19 cellular contexts compared by ENCODE assay signal in genomic region chr15:94259863-94260262, GRCh38. TPM values are rescaled to one million over a fixed set of nuclear protein-coding genes. Genes with fewer than 3 reads are reported as not detected.
DNase-seq lines count a peak whose midpoint lies in the region; ATAC-seq and TF ChIP-seq lines count a peak whose summit lies in the region.
"Had no signal": no experiment of that assay in that cellular context is flagged by ENCODE, and none has a peak within 500 bp of the region (broad histone marks: within the 10 kb centered on the region; RNA-seq: fewer than 3 reads in every experiment).

No MANE protein-coding gene starts in this region.

- H3K4me1 ChIP-seq in RWPE2 (ENCODE audit: insufficient read depth, poor library complexity, severe bottlenecking), result peaks cover 21% of the 10 kb centered on the region
- H3K4me1 ChIP-seq in spleen, result peaks cover 14 to 99% (median 50%) of the 10 kb centered on the region in 6 donors
- H3K4me1 ChIP-seq: testis had no signal

- H3K4me3 ChIP-seq in RWPE2 (ENCODE audit: severe bottlenecking), result no peak overlapping the region
- no peak overlapping the region for H3K4me3 ChIP-seq in spleen
- H3K4me3 ChIP-seq: testis had no signal

- H3K36me3 Mint-ChIP-seq in activated CD4-positive, alpha-beta T cell treated with anti-CD3 and anti-CD28 coated beads, Interleukin-2, amount 10 ng/mL, durations not matched to agents 24 days and 14 days (ENCODE audit: low read depth), result peaks cover 34% of the 10 kb centered on the region
- peaks cover 11% of the 10 kb centered on the region for H3K36me3 Mint-ChIP-seq in activated T-cell treated with anti-CD3 and anti-CD28 coated beads, Interleukin-2, amount 50 U/mL, for 24 hours (ENCODE audit: low read depth)
- no peaks in the 10 kb centered on the region for H3K36me3 Mint-ChIP-seq in activated naive CD4-positive, alpha-beta T cell treated with anti-CD3 and anti-CD28 coated beads, Interleukin-2, amount 50 U/mL, for 72 hours
- H3K36me3 Mint-ChIP-seq: T-cell had no signal

- H3K36me3 ChIP-seq in RWPE2 (ENCODE audit: low read depth) (no peaks in the 10 kb centered on the region), spleen (no peaks in the 10 kb centered on the region)

- ATAC-seq in HG03432 (IDR thresholded peaks at IDR 0.05; ENCODE audit: unreplicated experiment) (peak; percentile 20), RWPE2 (ENCODE audit: low read depth) (no peak; the same call in 2 of the 3 replicates)
- ATAC-seq in activated naive CD4-positive, alpha-beta T cell treated with anti-CD3 and anti-CD28 coated beads, Interleukin-2, amount 50 U/mL, for 72 hours, result no peak
- ATAC-seq: Panc1, T-cell had no signal

- peaks cover 3% of the 10 kb centered on the region for H3K9me3 Mint-ChIP-seq in activated CD4-positive, alpha-beta T cell treated with anti-CD3 and anti-CD28 coated beads, Interleukin-2, amount 10 ng/mL, durations not matched to agents 24 days and 14 days
- no peaks in the 10 kb centered on the region for H3K9me3 Mint-ChIP-seq in activated T-cell treated with anti-CD3 and anti-CD28 coated beads, Interleukin-2, amount 50 U/mL, for 24 hours
- no peaks in the 10 kb centered on the region for H3K9me3 Mint-ChIP-seq in activated naive CD4-positive, alpha-beta T cell treated with anti-CD3 and anti-CD28 coated beads, Interleukin-2, amount 50 U/mL, for 72 hours
- H3K9me3 Mint-ChIP-seq: activated naive CD8-positive, alpha-beta T cell treated with anti-CD3 and anti-CD28 coated beads, Interleukin-2, amount 10 ng/mL, durations not matched to agents 7 days and 5 days; CD4-positive, alpha-beta memory T cell; nephron; T-cell had no signal

- TF ChIP-seq CTCF in RWPE2 (IDR thresholded peaks at IDR 0.05; ENCODE audit: poor library complexity, severe bottlenecking), result no peak
- no peak for TF ChIP-seq CTCF in spleen (IDR thresholded peaks at IDR 0.05 in 8 of 11, conservative IDR thresholded peaks at IDR 0.05 in 3 of 11)

- no peak overlapping the region for H3K4me3 Mint-ChIP-seq in activated CD4-positive, alpha-beta T cell treated with anti-CD3 and anti-CD28 coated beads, Interleukin-2, amount 10 ng/mL, durations not matched to agents 24 days and 14 days
- no peak overlapping the region for H3K4me3 Mint-ChIP-seq in activated T-cell treated with anti-CD3 and anti-CD28 coated beads, Interleukin-2, amount 50 U/mL, for 24 hours
- H3K4me3 Mint-ChIP-seq: activated naive CD8-positive, alpha-beta T cell treated with anti-CD3 and anti-CD28 coated beads, Interleukin-2, amount 10 ng/mL, durations not matched to agents 7 days and 5 days; CD4-positive, alpha-beta memory T cell; nephron; T-cell had no signal

- 58 to 84% (median 70%) methylated on average over 3 of the region's 3 CpGs for WGBS in spleen, 5 donors

- H3K27ac ChIP-seq in RWPE2 (ENCODE audit: poor library complexity, severe bottlenecking), result peak overlapping the region; percentile 35
- H3K27ac ChIP-seq in spleen, result peak overlapping the region in 7 of 8 donors; percentile 15 to 84 (median 67)
- H3K27ac ChIP-seq: testis had no signal

- no peaks in the 10 kb centered on the region for H3K9me3 ChIP-seq in RWPE2 (ENCODE audit: severe bottlenecking)
- H3K9me3 ChIP-seq in spleen, result no peaks in the 10 kb centered on the region
- H3K9me3 ChIP-seq: testis had no signal

- intact Hi-C loops in activated CD4-positive, alpha-beta T cell treated with anti-CD3 and anti-CD28 coated beads, Interleukin-2, amount 10 ng/mL, durations not matched to agents 24 days and 14 days (cut with micrococcal nuclease), result no loop called here
- intact Hi-C loops in spleen (cut with DNase I; ENCODE audit: low total_unique reads), result no loop called here

- peaks cover 36% of the 10 kb centered on the region for H3K4me1 Mint-ChIP-seq in activated CD4-positive, alpha-beta T cell treated with anti-CD3 and anti-CD28 coated beads, Interleukin-2, amount 10 ng/mL, durations not matched to agents 24 days and 14 days
- H3K4me1 Mint-ChIP-seq in activated T-cell treated with anti-CD3 and anti-CD28 coated beads, Interleukin-2, amount 50 U/mL, for 24 hours (ENCODE audit: low read depth), result peaks cover 30% of the 10 kb centered on the region
- H3K4me1 Mint-ChIP-seq: nephron had no signal

- DNase-seq in activated CD4-positive, alpha-beta T cell treated with anti-CD3 and anti-CD28 coated beads, Interleukin-2, amount 10 ng/mL, durations not matched to agents 24 days and 14 days, result peak; percentile 52
- DNase-seq in activated CD4-positive, alpha-beta T cell treated with anti-CD3 and anti-CD28 coated beads, Interleukin-2, amount 50 U/mL, for 48 hours, result no peak
- no peak for DNase-seq in RWPE2 (ENCODE audit: low spot score)
- DNase-seq in spleen, result no peak
- no peak for DNase-seq in activated T-cell treated with anti-CD3 and anti-CD28 coated beads, Interleukin-2, amount 50 U/mL, for 24 hours
- no peak for DNase-seq in ecto neural progenitor cell (ENCODE audit: low spot score)
- DNase-seq in activated naive CD4-positive, alpha-beta T cell treated with anti-CD3 and anti-CD28 coated beads, Interleukin-2, amount 50 U/mL, for 72 hours (ENCODE audit: low spot score in 2 of 2), result no peak
- DNase-seq: 8988T; activated CD4-positive, CD25-positive, alpha-beta regulatory T cell treated with anti-CD3 and anti-CD28 coated beads, Interleukin-2, amount 50 U/mL, for 72 hours; activated naive CD8-positive, alpha-beta T cell treated with anti-CD3 and anti-CD28 coated beads, Interleukin-2, amount 10 ng/mL, durations not matched to agents 7 days and 5 days; activated T-cell treated with anti-CD3 and anti-CD28 coated beads for 4 hours; CD4-positive, alpha-beta memory T cell; H7; NCI-H1436; T-cell; testis had no signal

- no peaks in the 10 kb centered on the region for H3K27me3 Mint-ChIP-seq in activated CD4-positive, alpha-beta T cell treated with anti-CD3 and anti-CD28 coated beads, Interleukin-2, amount 10 ng/mL, durations not matched to agents 24 days and 14 days
- H3K27me3 Mint-ChIP-seq in activated T-cell treated with anti-CD3 and anti-CD28 coated beads, Interleukin-2, amount 50 U/mL, for 24 hours, result no peaks in the 10 kb centered on the region
- H3K27me3 Mint-ChIP-seq: activated naive CD8-positive, alpha-beta T cell treated with anti-CD3 and anti-CD28 coated beads, Interleukin-2, amount 10 ng/mL, durations not matched to agents 7 days and 5 days; CD4-positive, alpha-beta memory T cell; T-cell had no signal

- TF ChIP-seq POLR2A in spleen (IDR thresholded peaks at IDR 0.05), result no peak

- H3K27ac Mint-ChIP-seq in activated CD4-positive, alpha-beta T cell treated with anti-CD3 and anti-CD28 coated beads, Interleukin-2, amount 10 ng/mL, durations not matched to agents 24 days and 14 days, result no peak overlapping the region
- H3K27ac Mint-ChIP-seq in activated T-cell treated with anti-CD3 and anti-CD28 coated beads, Interleukin-2, amount 50 U/mL, for 24 hours, result no peak overlapping the region
- no peak overlapping the region for H3K27ac Mint-ChIP-seq in activated naive CD4-positive, alpha-beta T cell treated with anti-CD3 and anti-CD28 coated beads, Interleukin-2, amount 50 U/mL, for 72 hours
- H3K27ac Mint-ChIP-seq: activated naive CD8-positive, alpha-beta T cell treated with anti-CD3 and anti-CD28 coated beads, Interleukin-2, amount 10 ng/mL, durations not matched to agents 7 days and 5 days; CD4-positive, alpha-beta memory T cell; nephron; T-cell had no signal

- H3K27me3 ChIP-seq in RWPE2 (ENCODE audit: insufficient read depth, poor library complexity, severe bottlenecking) (no peaks in the 10 kb centered on the region), spleen (replicated peaks in 1 of 7) (no peaks in the 10 kb centered on the region)
- H3K27me3 ChIP-seq: testis had no signal

RNA-seq across cellular contexts. Expression of gene MCTP2, which starts 28.5 kb away (rescaled TPM):
- total RNA-seq in activated CD4-positive, alpha-beta T cell treated with anti-CD3 and anti-CD28 coated beads, Interleukin-2, amount 10 ng/mL, durations not matched to agents 24 days and 14 days, result 49.8 and 58.9 TPM in 2 replicates
- total RNA-seq in spleen, result 100 to 1,000 TPM in 6 of 7 donors, 10 to 100 TPM in 1; 80.3 to 205 (median 124) TPM
- polyA plus RNA-seq in spleen, result 1 to 10 TPM; 5.6 to 7.4 (median 6.7) TPM
- total RNA-seq in activated naive CD4-positive, alpha-beta T cell treated with anti-CD3 and anti-CD28 coated beads, Interleukin-2, amount 50 U/mL, for 72 hours, result 10 to 100 TPM; 31.4 to 48.2 TPM
